In genomic region chr2:74864728-74865722, GRCh38 we compare ENCODE assay signal across 11 cellular contexts. TPM values are rescaled to one million over a fixed set of nuclear protein-coding genes. Genes with fewer than 3 reads are reported as not detected.
A peak's percentile ranks its signal among the peaks of the same experiment; 100 is the strongest.
DNase-seq lines count a peak whose midpoint lies in the region; ATAC-seq and TF ChIP-seq lines count a peak whose summit lies in the region.
"Had no signal": no experiment of that assay in that cellular context is flagged by ENCODE, and none has a peak within 500 bp of the region (broad histone marks: within the 10 kb centered on the region; RNA-seq: fewer than 3 reads in every experiment).

No MANE protein-coding gene starts in this region.

- H3K27ac ChIP-seq in cardiac muscle cell (peak overlapping the region; percentile 97), left ventricle myocardium inferior (replicated peaks) (no peak overlapping the region), iPS-20b (ENCODE audit: low read length) (peak overlapping the region; percentile 19), transverse colon (peak overlapping the region; percentile 78 to 82 (median 80))
- H3K27ac ChIP-seq: thyroid gland had no signal

- H3K9ac ChIP-seq in iPS-20b (ENCODE audit: low read depth, low read length), result no peak overlapping the region

- TF ChIP-seq CTCF in cardiac muscle cell (IDR thresholded peaks at IDR 0.05; ENCODE audit: low read depth, low read length), result peak; percentile 17
- no peak for TF ChIP-seq CTCF in left ventricle myocardium inferior (IDR thresholded peaks at IDR 0.05; ENCODE audit: borderline replicate concordance)
- TF ChIP-seq CTCF in transverse colon (IDR thresholded peaks at IDR 0.05), result no peak

- TF ChIP-seq EP300 in transverse colon (IDR thresholded peaks at IDR 0.05; ENCODE audit: low read depth), result no peak

- no peaks in the 10 kb centered on the region for H3K9me3 ChIP-seq in cardiac muscle cell (ENCODE audit: low read depth)
- no peaks in the 10 kb centered on the region for H3K9me3 ChIP-seq in left ventricle myocardium inferior (replicated peaks)
- H3K9me3 ChIP-seq in iPS-20b (ENCODE audit: insufficient read depth, low read depth, low read length), result no peaks in the 10 kb centered on the region
- no peaks in the 10 kb centered on the region for H3K9me3 ChIP-seq in transverse colon
- H3K9me3 ChIP-seq: thyroid gland had no signal

- ATAC-seq in GM21381 (IDR thresholded peaks at IDR 0.05; ENCODE audit: unreplicated experiment), result no peak
- ATAC-seq in GM18502 (IDR thresholded peaks at IDR 0.05; ENCODE audit: poor library complexity, unreplicated experiment), result no peak
- ATAC-seq: T-helper 17 cell had no signal

- in situ Hi-C loops in transverse colon (cut with MboI; ENCODE audit: low pct_ligation_motif_present in 1 of 4, low pct_unique_long_range_greater_than_20kb in 1 of 4, low sequenced_read_pairs in 3 of 4), result no loop called here

- peaks cover 59% of the 10 kb centered on the region for H3K4me1 ChIP-seq in cardiac muscle cell (ENCODE audit: low read depth)
- peaks cover 40% of the 10 kb centered on the region for H3K4me1 ChIP-seq in left ventricle myocardium inferior
- 0 out of 2 replicates have a peak, but pooled peaks cover 2% of the 10 kb centered on the region for H3K4me1 ChIP-seq in iPS-20b (ENCODE audit: insufficient read depth, low read length)
- H3K4me1 ChIP-seq in transverse colon, result peaks cover 6 to 77% (median 47%) of the 10 kb centered on the region in 4 donors

- peak in 1 of 2 donors; percentile 79 for DNase-seq in cardiac muscle cell (ENCODE audit: low read depth in 1 of 2, low spot score in 1 of 2)
- no peak for DNase-seq in left ventricle myocardium inferior
- peak; percentile 95 for DNase-seq in SW480 (ENCODE audit: low spot score)
- DNase-seq in transverse colon, result no peak
- DNase-seq in COLO829 (ENCODE audit: low spot score), result no peak
- DNase-seq: AML-193, T-helper 17 cell had no signal

- peaks cover 6% of the 10 kb centered on the region for H3K36me3 ChIP-seq in cardiac muscle cell
- H3K36me3 ChIP-seq in left ventricle myocardium inferior, result no peaks in the 10 kb centered on the region
- peaks cover 59% of the 10 kb centered on the region for H3K36me3 ChIP-seq in iPS-20b (ENCODE audit: insufficient read depth, low read depth, low read length)
- no peaks in the 10 kb centered on the region for H3K36me3 ChIP-seq in transverse colon
- H3K36me3 ChIP-seq: thyroid gland had no signal

- intact Hi-C loops in left ventricle myocardium inferior (cut with micrococcal nuclease) (no loop called here), transverse colon (cut with DNase I; ENCODE audit: low total_unique reads) (no loop called here)

- WGBS in transverse colon (ENCODE audit: low coverage in 1 of 2), 2 donors, result 87% methylated on average over 20 of the region's 20 CpGs; no CpG with 5 or more reads in 1 of the 2 donors

- H3K4me3 ChIP-seq in cardiac muscle cell (no peak overlapping the region), left ventricle myocardium inferior (no peak overlapping the region), iPS-20b (ENCODE audit: low read length) (no peak overlapping the region), transverse colon (no peak overlapping the region)
- H3K4me3 ChIP-seq: thyroid gland had no signal

- no peak for TF ChIP-seq POLR2A in transverse colon (IDR thresholded peaks at IDR 0.05)

- no peaks in the 10 kb centered on the region for H3K27me3 ChIP-seq in cardiac muscle cell
- H3K27me3 ChIP-seq in left ventricle myocardium inferior (ENCODE audit: low read depth), result no peaks in the 10 kb centered on the region
- no peaks in the 10 kb centered on the region for H3K27me3 ChIP-seq in iPS-20b (ENCODE audit: insufficient read depth, low read length)
- H3K27me3 ChIP-seq in transverse colon, result no peaks in the 10 kb centered on the region
- H3K27me3 ChIP-seq: thyroid gland had no signal

RNA-seq across cellular contexts. Expression of gene HK2, which starts 31.1 kb away (rescaled TPM):
- 109 and 127 TPM in 2 replicates for total RNA-seq in cardiac muscle cell
- 77.3 and 94.6 TPM in 2 replicates for polyA plus RNA-seq in cardiac muscle cell
- total RNA-seq in left ventricle myocardium inferior, result 19.0 TPM
- total RNA-seq in transverse colon, result 100 to 1,000 TPM; 104 to 175 (median 131) TPM
